In genomic region chr15:87527875-87528274, GRCh38 we compare ENCODE assay signal across 28 cellular contexts.
"Had no signal": no experiment of that assay in that cellular context is flagged by ENCODE, and none has a peak within 500 bp of the region (broad histone marks: within the 10 kb centered on the region; RNA-seq: fewer than 3 reads in every experiment).

No MANE protein-coding gene starts in this region.

- H3K4me1 Mint-ChIP-seq: naive thymus-derived CD8-positive, alpha-beta T cell; nephron progenitor cell; stimulated activated naive CD8-positive, alpha-beta T cell treated with anti-CD3 and anti-CD28 coated beads, Interleukin-15, amount 100 ng/mL, for 72 hours had no signal

- H3K9me3 ChIP-seq: pancreas, right lobe of liver, suprapubic skin, transverse colon, upper lobe of right lung, vagina had no signal

- H3K4me3 ChIP-seq: coronary artery, lung, pancreas, right lobe of liver, smooth muscle cell, suprapubic skin, transverse colon, upper lobe of right lung, vagina had no signal

- FAIRE-seq: endothelial cell of umbilical vein, frontal cortex, kidney, pancreas had no signal

- ATAC-seq: left lobe of liver; naive thymus-derived CD8-positive, alpha-beta T cell; right lobe of liver; stimulated activated naive CD8-positive, alpha-beta T cell treated with anti-CD3 and anti-CD28 coated beads, Interleukin-15, amount 100 ng/mL, for 72 hours; upper lobe of right lung had no signal

- H3K36me3 ChIP-seq: pancreas, right lobe of liver, suprapubic skin, transverse colon, upper lobe of right lung, vagina had no signal

- H3K27ac ChIP-seq: coronary artery, pancreas, right lobe of liver, suprapubic skin, transverse colon, upper lobe of right lung, vagina had no signal

- H3K4me3 Mint-ChIP-seq: naive thymus-derived CD8-positive, alpha-beta T cell; nephron progenitor cell; stimulated activated naive CD8-positive, alpha-beta T cell treated with anti-CD3 and anti-CD28 coated beads, Interleukin-15, amount 100 ng/mL, for 72 hours had no signal

- H3K27me3 ChIP-seq: pancreas, right lobe of liver, suprapubic skin, transverse colon, upper lobe of right lung, vagina had no signal

- H3K27me3 Mint-ChIP-seq: naive thymus-derived CD8-positive, alpha-beta T cell; stimulated activated naive CD8-positive, alpha-beta T cell treated with anti-CD3 and anti-CD28 coated beads, Interleukin-15, amount 100 ng/mL, for 72 hours had no signal

- H3K27ac Mint-ChIP-seq: naive thymus-derived CD8-positive, alpha-beta T cell; nephron progenitor cell; progenitor cell of endocrine pancreas; stimulated activated naive CD8-positive, alpha-beta T cell treated with anti-CD3 and anti-CD28 coated beads, Interleukin-15, amount 100 ng/mL, for 72 hours had no signal

- DNase-seq: dermis blood vessel endothelial cell; effector memory CD4-positive, alpha-beta T cell; erythroblast; head of caudate nucleus; kidney; mesenchymal stem cell; naive thymus-derived CD8-positive, alpha-beta T cell; nephron progenitor cell; occipital lobe; right lobe of liver; stimulated activated CD4-positive, alpha-beta T cell treated with anti-CD3 and anti-CD28 coated beads, Interleukin-12 subunit alpha, Interleukin-12 subunit beta, amount 100 ng/mL, for 4 hours; stimulated activated CD4-positive, alpha-beta T cell treated with anti-CD3 and anti-CD28 coated beads, Interleukin-1b, Interleukin-23, amount 100 ng/mL, for 48 hours; stimulated activated CD4-positive, alpha-beta T cell treated with anti-CD3 and anti-CD28 coated beads, Interleukin-4, amount 100 ng/mL, for 1 hour; stimulated activated CD8-positive, alpha-beta memory T cell treated with anti-CD3 and anti-CD28 coated beads, Interleukin-4, amount 100 ng/mL, for 48 hours; stimulated activated naive CD4-positive, alpha-beta T cell; stimulated activated naive CD8-positive, alpha-beta T cell treated with anti-CD3 and anti-CD28 coated beads, Interleukin-15, amount 100 ng/mL, for 72 hours; transverse colon; upper lobe of right lung had no signal

- H3K36me3 Mint-ChIP-seq: naive thymus-derived CD8-positive, alpha-beta T cell had no signal

- H3K4me1 ChIP-seq: pancreas, right lobe of liver, suprapubic skin, transverse colon, upper lobe of right lung, vagina had no signal
